In genomic region chr11:45647786-45648185, GRCh38 we compare ENCODE assay signal across 17 cellular contexts. TPM values are rescaled to one million over a fixed set of nuclear protein-coding genes. Genes with fewer than 3 reads are reported as not detected.
"Had no signal": no experiment of that assay in that cellular context is flagged by ENCODE, and none has a peak within 500 bp of the region (broad histone marks: within the 10 kb centered on the region; RNA-seq: fewer than 3 reads in every experiment).

No MANE protein-coding gene starts in this region.

- H3K36me3 Mint-ChIP-seq: immature natural killer cell; memory B cell; stimulated activated memory B cell treated with anti-CD40 and anti-IgM and Interleukin-4, amounts not matched to agents 10 μg/mL and 1 μg/mL and 100 μg/mL, for 72 hours had no signal

- DNase-seq: activated CD4-positive, alpha-beta T cell treated with anti-CD3 and anti-CD28 coated beads, Interleukin-2, amount 50 U/mL, for 48 hours; activated effector memory CD4-positive, alpha-beta T cell treated with Interleukin-2 at 50 U/mL for 16 hours; activated naive CD4-positive, alpha-beta T cell treated with anti-CD3 and anti-CD28 coated beads, Interleukin-2, amount 50 U/mL, for 16 hours; aorta; brain microvascular endothelial cell; central memory CD4-positive, alpha-beta T cell; immature natural killer cell; kidney glomerular epithelial cell; naive thymus-derived CD4-positive, alpha-beta T cell; sigmoid colon; stimulated activated CD4-positive, alpha-beta T cell treated with anti-CD3 and anti-CD28 coated beads, Interleukin-4, amount 100 ng/mL, for 4 hours; T-helper 2 cell; upper lobe of left lung had no signal

- H3K9me3 ChIP-seq: sigmoid colon, thoracic aorta, upper lobe of left lung had no signal

- H3K9me3 Mint-ChIP-seq: immature natural killer cell; memory B cell; stimulated activated memory B cell treated with anti-CD40 and anti-IgM and Interleukin-4, amounts not matched to agents 10 μg/mL and 1 μg/mL and 100 μg/mL, for 72 hours had no signal

- H3K4me1 Mint-ChIP-seq: memory B cell; stimulated activated memory B cell treated with anti-CD40 and anti-IgM and Interleukin-4, amounts not matched to agents 10 μg/mL and 1 μg/mL and 100 μg/mL, for 72 hours had no signal

- H3K27ac ChIP-seq: brain microvascular endothelial cell, sigmoid colon, thoracic aorta, upper lobe of left lung, VCaP had no signal

- H3K4me3 Mint-ChIP-seq: immature natural killer cell; memory B cell; naive thymus-derived CD4-positive, alpha-beta T cell; stimulated activated memory B cell treated with anti-CD40 and anti-IgM and Interleukin-4, amounts not matched to agents 10 μg/mL and 1 μg/mL and 100 μg/mL, for 72 hours had no signal

- H3K36me3 ChIP-seq: brain microvascular endothelial cell, sigmoid colon had no signal

- H3K4me3 ChIP-seq: sigmoid colon, thoracic aorta, upper lobe of left lung had no signal

- H3K27me3 ChIP-seq: brain microvascular endothelial cell, upper lobe of left lung had no signal

- ATAC-seq: naive thymus-derived CD4-positive, alpha-beta T cell; stimulated activated memory B cell treated with anti-CD40 and anti-IgM and Interleukin-4, amounts not matched to agents 10 μg/mL and 1 μg/mL and 100 μg/mL, for 72 hours had no signal

- H3K27ac Mint-ChIP-seq: immature natural killer cell; memory B cell; naive thymus-derived CD4-positive, alpha-beta T cell; stimulated activated memory B cell treated with anti-CD40 and anti-IgM and Interleukin-4, amounts not matched to agents 10 μg/mL and 1 μg/mL and 100 μg/mL, for 72 hours had no signal

RNA-seq across cellular contexts. Expression of gene CHST1, which starts 17.6 kb away (rescaled TPM):
- total RNA-seq: naive thymus-derived CD4-positive, alpha-beta T cell had no signal
